Comparison of ENCODE assay signal across 8 cellular contexts in genomic region chr5:43389679-43390329, GRCh38. TPM values are rescaled to one million over a fixed set of nuclear protein-coding genes. Genes with fewer than 3 reads are reported as not detected.
A peak's percentile ranks its signal among the peaks of the same experiment; 100 is the strongest.
DNase-seq lines count a peak whose midpoint lies in the region; ATAC-seq and TF ChIP-seq lines count a peak whose summit lies in the region.

No MANE protein-coding gene starts in this region.

- H3K4me2 ChIP-seq in KMS-11 (no peak overlapping the region), OCI-LY1 (ENCODE audit: low read length) (no peak overlapping the region)

- H3K9me2 ChIP-seq in OCI-LY1 (ENCODE audit: low read depth, low read length): no peaks in the 10 kb centered on the region

- no peaks in the 10 kb centered on the region for H3F3A ChIP-seq in OCI-LY1 (ENCODE audit: insufficient read depth, low read length)

- no peak overlapping the region for H3K4me3 ChIP-seq in KMS-11 (IDR thresholded peaks at IDR 0.05; ENCODE audit: insufficient read depth, low read depth, low read length)
- H3K4me3 ChIP-seq in OCI-LY1 (ENCODE audit: low read depth, low read length, poor library complexity, severe bottlenecking): no peak overlapping the region
- no peak overlapping the region for H3K4me3 ChIP-seq in vagina

- no peaks in the 10 kb centered on the region for H3K9me3 Mint-ChIP-seq in activated T-helper 1 cell treated with anti-CD3 and anti-CD28 coated beads, Interleukin-12 subunit alpha, Interleukin-12 subunit beta, Interleukin-2, Interleukin-4 antibody, amounts not matched to agents 30 ng/mL and 10 ng/mL and 1 ng/mL, durations not matched to agents 14 hours and 24 hours and 36 hours

- H3K9me3 ChIP-seq in OCI-LY1 (ENCODE audit: low read length): no peaks in the 10 kb centered on the region
- no peaks in the 10 kb centered on the region for H3K9me3 ChIP-seq in vagina

- H3K27ac ChIP-seq in KMS-11: no peak overlapping the region
- no peak overlapping the region for H3K27ac ChIP-seq in OCI-LY1 (ENCODE audit: low read depth, low read length, poor library complexity, severe bottlenecking)
- H3K27ac ChIP-seq in vagina: no peak overlapping the region

- no peaks in the 10 kb centered on the region for H4K20me1 ChIP-seq in KMS-11 (ENCODE audit: insufficient read depth)
- no peaks in the 10 kb centered on the region for H4K20me1 ChIP-seq in OCI-LY1 (ENCODE audit: insufficient read depth, low read length)

- no peak overlapping the region for H2AFZ ChIP-seq in KMS-11 (ENCODE audit: low read depth)
- H2AFZ ChIP-seq in OCI-LY1 (ENCODE audit: low read length): no peak overlapping the region

- no peak for TF ChIP-seq POLR2A in vagina (IDR thresholded peaks at IDR 0.05)

- TF ChIP-seq CTCF in KMS-11 (conservative IDR thresholded peaks at IDR 0.05; ENCODE audit: low read depth, low read length): peak; percentile 80
- TF ChIP-seq CTCF in OCI-LY1 (IDR thresholded peaks at IDR 0.05; ENCODE audit: low read length): peak; percentile 87
- peak; percentile 59 to 62 (median 61) for TF ChIP-seq CTCF in vagina (IDR thresholded peaks at IDR 0.05)

- ATAC-seq in GM21529 (IDR thresholded peaks at IDR 0.05; ENCODE audit: unreplicated experiment): peak; percentile 76

- no peaks in the 10 kb centered on the region for H3K79me2 ChIP-seq in KMS-11 (ENCODE audit: insufficient read depth, low read depth)
- H3K79me2 ChIP-seq in OCI-LY1 (ENCODE audit: insufficient read depth, low read length): no peaks in the 10 kb centered on the region

- H3K27me3 ChIP-seq in KMS-11 (ENCODE audit: insufficient read depth, low read depth) (no peaks in the 10 kb centered on the region), OCI-LY1 (ENCODE audit: insufficient read depth, low read length) (no peaks in the 10 kb centered on the region), vagina (no peaks in the 10 kb centered on the region)

- H3K27ac Mint-ChIP-seq in activated T-helper 1 cell treated with anti-CD3 and anti-CD28 coated beads, Interleukin-12 subunit alpha, Interleukin-12 subunit beta, Interleukin-2, Interleukin-4 antibody, amounts not matched to agents 30 ng/mL and 10 ng/mL and 1 ng/mL, durations not matched to agents 14 hours and 24 hours and 36 hours: no peak overlapping the region

- H3K9ac ChIP-seq in KMS-11: no peak overlapping the region
- H3K9ac ChIP-seq in OCI-LY1 (ENCODE audit: low read length): no peak overlapping the region

- H3K36me3 ChIP-seq in KMS-11 (ENCODE audit: insufficient read depth) (no peaks in the 10 kb centered on the region), OCI-LY1 (ENCODE audit: insufficient read depth, low read length) (no peaks in the 10 kb centered on the region), vagina (no peaks in the 10 kb centered on the region)

- no peaks in the 10 kb centered on the region for H3K27me3 Mint-ChIP-seq in activated T-helper 1 cell treated with anti-CD3 and anti-CD28 coated beads, Interleukin-12 subunit alpha, Interleukin-12 subunit beta, Interleukin-2, Interleukin-4 antibody, amounts not matched to agents 30 ng/mL and 10 ng/mL and 1 ng/mL, durations not matched to agents 14 hours and 24 hours and 36 hours (ENCODE audit: insufficient read depth)

- intact Hi-C loops in activated T-helper 1 cell treated with anti-CD3 and anti-CD28 coated beads, Interleukin-12 subunit alpha, Interleukin-12 subunit beta, Interleukin-2, Interleukin-4 antibody, amounts not matched to agents 30 ng/mL and 10 ng/mL and 1 ng/mL, durations not matched to agents 14 hours and 24 hours and 36 hours (cut with micrococcal nuclease): loop anchor here (1.0 to 10.0 kb wide), 11 partner anchors 75 to 1415 kb away; partner anchors contain the start of gene MRPS30
- intact Hi-C loops in vagina (cut with DNase I): no loop called here

- H3K36me3 Mint-ChIP-seq in activated T-helper 1 cell treated with anti-CD3 and anti-CD28 coated beads, Interleukin-12 subunit alpha, Interleukin-12 subunit beta, Interleukin-2, Interleukin-4 antibody, amounts not matched to agents 30 ng/mL and 10 ng/mL and 1 ng/mL, durations not matched to agents 14 hours and 24 hours and 36 hours (ENCODE audit: low read depth): peaks cover 19% of the 10 kb centered on the region

- peak; percentile 87 for DNase-seq in DMS 273 treated with DMSO at 0.1 percent for 48 hours (lab: John Stamatoyannopoulos, UW)
- peak; percentile 22 for DNase-seq in activated T-helper 1 cell treated with anti-CD3 and anti-CD28 coated beads, Interleukin-12 subunit alpha, Interleukin-12 subunit beta, Interleukin-2, Interleukin-4 antibody, amounts not matched to agents 30 ng/mL and 10 ng/mL and 1 ng/mL, durations not matched to agents 14 hours and 24 hours and 36 hours (ENCODE audit: low spot score)
- DNase-seq in fibroblast of the conjunctiva (ENCODE audit: low read depth): peak; percentile 92
- peak; percentile 82 for DNase-seq in non-pigmented ciliary epithelial cell (ENCODE audit: low read depth)
- DNase-seq in vagina (ENCODE audit: extremely low spot score in 2 of 2): no peak

- no peak overlapping the region for H3K4me3 Mint-ChIP-seq in activated T-helper 1 cell treated with anti-CD3 and anti-CD28 coated beads, Interleukin-12 subunit alpha, Interleukin-12 subunit beta, Interleukin-2, Interleukin-4 antibody, amounts not matched to agents 30 ng/mL and 10 ng/mL and 1 ng/mL, durations not matched to agents 14 hours and 24 hours and 36 hours

- H3K4me1 ChIP-seq in KMS-11 (ENCODE audit: low read depth, poor library complexity, severe bottlenecking) (no peaks in the 10 kb centered on the region), OCI-LY1 (ENCODE audit: insufficient read depth, low read length, severe bottlenecking) (no peaks in the 10 kb centered on the region), vagina (no peaks in the 10 kb centered on the region)

- H3K4me1 Mint-ChIP-seq in activated T-helper 1 cell treated with anti-CD3 and anti-CD28 coated beads, Interleukin-12 subunit alpha, Interleukin-12 subunit beta, Interleukin-2, Interleukin-4 antibody, amounts not matched to agents 30 ng/mL and 10 ng/mL and 1 ng/mL, durations not matched to agents 14 hours and 24 hours and 36 hours (ENCODE audit: low read depth): peaks cover 19% of the 10 kb centered on the region

RNA-seq across cellular contexts. Expression of gene CCL28, which starts 22.4 kb away (rescaled TPM):
- 7.5 and 7.8 TPM in 2 replicates for total RNA-seq in activated T-helper 1 cell treated with anti-CD3 and anti-CD28 coated beads, Interleukin-12 subunit alpha, Interleukin-12 subunit beta, Interleukin-2, Interleukin-4 antibody, amounts not matched to agents 30 ng/mL and 10 ng/mL and 1 ng/mL, durations not matched to agents 14 hours and 24 hours and 36 hours
- 0.74 TPM for total RNA-seq in vagina

Comparison
In these comparisons a context has a peak if more than half of its experiments do, and no peak if none do; other contexts are left out.
1. DNase-seq: peak in DMS 273 treated with DMSO at 0.1 percent for 48 hours (single experiment), activated T-helper 1 cell treated with anti-CD3 and anti-CD28 coated beads, Interleukin-12 subunit alpha, Interleukin-12 subunit beta, Interleukin-2, Interleukin-4 antibody, amounts not matched to agents 30 ng/mL and 10 ng/mL and 1 ng/mL, durations not matched to agents 14 hours and 24 hours and 36 hours (single experiment), fibroblast of the conjunctiva (single experiment) and non-pigmented ciliary epithelial cell (single experiment); none in vagina (0 of 2).
2. Peak in every context shown above with its lines, with median percentiles within 50 percentile points of each other: CTCF ChIP-seq.